8 cellular contexts compared by ENCODE assay signal in genomic region chr16:89428605-89429004, GRCh38.
DNase-seq lines count a peak whose midpoint lies in the region; ATAC-seq, FAIRE-seq and TF ChIP-seq lines count a peak whose summit lies in the region.
"Not testable (repeated sequence)": the region's sequence is repeated elsewhere in the genome, so short reads cannot be mapped to it uniquely, and the experiment has no call there.

No MANE protein-coding gene starts in this region.

- not testable (repeated sequence) for TF ChIP-seq RAD21 in K562 (CRISPR knock-in tag; conservative IDR thresholded peaks at IDR 0.05 in 1 of 2, IDR thresholded peaks at IDR 0.05 in 1 of 2); HepG2 (CRISPR knock-in tag; IDR thresholded peaks at IDR 0.05)

- H3K4me1 Mint-ChIP-seq in CD4-positive, CD25-positive, alpha-beta regulatory T cell: peaks cover 31 to 45% (median 34%) of the 10 kb centered on the region in 4 donors
- peaks cover 37% of the 10 kb centered on the region for H3K4me1 Mint-ChIP-seq in WTC11
- H3K4me1 Mint-ChIP-seq in activated T-cell treated with anti-CD3 and anti-CD28 coated beads, Interleukin-2, amount 50 U/mL, for 24 hours (ENCODE audit: low read depth): peaks cover 44% of the 10 kb centered on the region

- H3K79me2 ChIP-seq in K562 (ENCODE audit: control insufficient read depth, insufficient read depth, low read length) (peaks cover 86% of the 10 kb centered on the region), HepG2 (ENCODE audit: insufficient read depth, low read length) (peaks cover 82% of the 10 kb centered on the region), trophoblast cell (ENCODE audit: control insufficient read depth, insufficient read depth, low read length, poor library complexity) (peaks cover 18% of the 10 kb centered on the region)

- TF ChIP-seq EP300 in K562 (IDR thresholded peaks at IDR 0.05; ENCODE audit: low read length); HepG2 (IDR thresholded peaks at IDR 0.05; ENCODE audit: low read depth in 2 of 2, low read length in 2 of 2); HepG2 (CRISPR knock-in tag; IDR thresholded peaks at IDR 0.05; ENCODE audit: borderline replicate concordance): not testable (repeated sequence)

- not testable (repeated sequence) for TF ChIP-seq CTCF in HEK293 (tag by site-specific recombination; IDR thresholded peaks at IDR 0.05); WTC11 (IDR thresholded peaks at IDR 0.05); K562 (IDR thresholded peaks at IDR 0.05 in 2 of 3, conservative IDR thresholded peaks at IDR 0.05 in 1 of 3; ENCODE audit: insufficient read depth in 2 of 3, low read depth in 1 of 3, low read length in 3 of 3); HepG2 (CRISPR knock-in tag; IDR thresholded peaks at IDR 0.05)

- not testable (repeated sequence) for H3K18ac ChIP-seq in trophoblast cell (ENCODE audit: low read length)

- H4K8ac ChIP-seq in trophoblast cell (ENCODE audit: low read depth, low read length): not testable (repeated sequence)

- peak overlapping the region; percentile 12 for H3K4ac ChIP-seq in trophoblast cell (ENCODE audit: low read depth, low read length)

- not testable (repeated sequence) for H3K23ac ChIP-seq in trophoblast cell (ENCODE audit: low read length)

- H3K9me3 ChIP-seq in BLaER1; CD4-positive, CD25-positive, alpha-beta regulatory T cell (ENCODE audit: control insufficient read depth in 2 of 2, low read length in 2 of 2); HEK293 (ENCODE audit: control insufficient read depth, insufficient read depth, low read depth, low read length); K562 (replicated peaks; ENCODE audit: control insufficient read depth, insufficient read depth, low read depth, low read length); HepG2 (ENCODE audit: low read length); trophoblast cell (ENCODE audit: insufficient read depth, low read depth, low read length): not testable (repeated sequence)

- peaks cover 90% of the 10 kb centered on the region for H4K20me1 ChIP-seq in BLaER1
- peaks cover 32% of the 10 kb centered on the region for H4K20me1 ChIP-seq in K562 (replicated peaks; ENCODE audit: control insufficient read depth, insufficient read depth, low read length)
- H4K20me1 ChIP-seq in HepG2 (ENCODE audit: insufficient read depth, low read length): peaks cover 85% of the 10 kb centered on the region

- H3K4me1 ChIP-seq in BLaER1: peaks cover 86% of the 10 kb centered on the region
- peaks cover 63% of the 10 kb centered on the region for H3K4me1 ChIP-seq in CD4-positive, CD25-positive, alpha-beta regulatory T cell (ENCODE audit: control insufficient read depth, insufficient read depth, low read length, poor library complexity, severe bottlenecking)
- H3K4me1 ChIP-seq in HEK293 (ENCODE audit: control insufficient read depth, insufficient read depth, low read length); trophoblast cell (ENCODE audit: control insufficient read depth in 1 of 2, insufficient read depth in 2 of 2, low read length in 2 of 2): not testable (repeated sequence)
- H3K4me1 ChIP-seq in K562 (replicated peaks in 1 of 2; ENCODE audit: control insufficient read depth in 2 of 2, insufficient read depth in 2 of 2, low read length in 2 of 2): peaks cover 6 to 11% of the 10 kb centered on the region in 2 experiments; a peak in 3 of 5 replicates
- peaks cover 68% of the 10 kb centered on the region for H3K4me1 ChIP-seq in HepG2 (ENCODE audit: insufficient read depth, low read length)

- not testable (repeated sequence) for H2BK120ac ChIP-seq in trophoblast cell (ENCODE audit: insufficient read depth, low read length, poor library complexity)

- not testable (repeated sequence) for BruUV-seq in K562 (replicated peaks; lab: Mats Ljungman, UMichigan); HepG2 (replicated peaks; lab: Mats Ljungman, UMichigan)

- FAIRE-seq in K562 (lab: Jason Lieb, UNC); HepG2 (lab: Jason Lieb, UNC): not testable (repeated sequence)

- WGBS in K562 (ENCODE audit: insufficient coverage, low coverage, missing lambda C conversion rate): 97% methylated on average over 7 of the region's 7 CpGs
- WGBS in HepG2 (ENCODE audit: low lambda C conversion rate): 98% methylated on average over 7 of the region's 7 CpGs
- WGBS in trophoblast cell (ENCODE audit: extremely low coverage, insufficient coverage, insufficient read length): no CpG with 5 or more reads among the region's 7 CpGs

- H3K79me1 ChIP-seq in trophoblast cell (ENCODE audit: low read length): not testable (repeated sequence)

- H4K91ac ChIP-seq in trophoblast cell (ENCODE audit: low read depth, low read length): not testable (repeated sequence)

- not testable (repeated sequence) for DNase-seq in CD4-positive, CD25-positive, alpha-beta regulatory T cell; WTC11 (ENCODE audit: low spot score); activated T-cell treated with anti-CD3 and anti-CD28 coated beads, Interleukin-2, amount 50 U/mL, for 24 hours; K562 (ENCODE audit: extremely low read depth in 1 of 4, low spot score in 3 of 4); HepG2 (ENCODE audit: low spot score); trophoblast cell

- H3K4me3 Mint-ChIP-seq in CD4-positive, CD25-positive, alpha-beta regulatory T cell; WTC11; activated T-cell treated with anti-CD3 and anti-CD28 coated beads, Interleukin-2, amount 50 U/mL, for 24 hours: not testable (repeated sequence)

- not testable (repeated sequence) for H3K27ac ChIP-seq in BLaER1; HEK293 (ENCODE audit: extremely low read depth, low read depth, low read length); K562 (ENCODE audit: extremely low read depth, low read depth, low read length); HepG2 (ENCODE audit: extremely low read length, insufficient read depth, low read length); trophoblast cell (ENCODE audit: low read depth, low read length)
- peak overlapping the region; percentile 5 for H3K27ac ChIP-seq in CD4-positive, CD25-positive, alpha-beta regulatory T cell (ENCODE audit: insufficient read depth, low read length, poor library complexity, severe bottlenecking)

- not testable (repeated sequence) for H3K9me1 ChIP-seq in K562 (ENCODE audit: control insufficient read depth, insufficient read depth, low read length)

- peak overlapping the region; percentile 85 for H3K4me2 ChIP-seq in BLaER1
- not testable (repeated sequence) for H3K4me2 ChIP-seq in K562 (ENCODE audit: insufficient read depth, low read length); HepG2 (ENCODE audit: low read depth, low read length); trophoblast cell (ENCODE audit: low read length)

- H3K27me3 Mint-ChIP-seq in CD4-positive, CD25-positive, alpha-beta regulatory T cell; WTC11 (ENCODE audit: low read depth); activated T-cell treated with anti-CD3 and anti-CD28 coated beads, Interleukin-2, amount 50 U/mL, for 24 hours: not testable (repeated sequence)

- in situ Hi-C loops in K562 (cut with MboI); HepG2 (cut with HindIII; ENCODE audit: extremely low pct_ligation_motif_present, low pct_unique_long_range_greater_than_20kb): not testable (repeated sequence)

- H3K27me3 ChIP-seq in BLaER1; CD4-positive, CD25-positive, alpha-beta regulatory T cell (ENCODE audit: control insufficient read depth, insufficient read depth, low read length); K562 (ENCODE audit: control insufficient read depth in 2 of 2, insufficient read depth in 2 of 2, low read length in 2 of 2); HepG2 (ENCODE audit: control insufficient read depth in 1 of 2, insufficient read depth in 2 of 2, low read length in 2 of 2); trophoblast cell (ENCODE audit: insufficient read depth, low read length): not testable (repeated sequence)

- not testable (repeated sequence) for H3K27ac Mint-ChIP-seq in CD4-positive, CD25-positive, alpha-beta regulatory T cell; WTC11
- peak overlapping the region; percentile 18 for H3K27ac Mint-ChIP-seq in activated T-cell treated with anti-CD3 and anti-CD28 coated beads, Interleukin-2, amount 50 U/mL, for 24 hours

- H3K9me3 Mint-ChIP-seq in CD4-positive, CD25-positive, alpha-beta regulatory T cell; WTC11; activated T-cell treated with anti-CD3 and anti-CD28 coated beads, Interleukin-2, amount 50 U/mL, for 24 hours: not testable (repeated sequence)

- H3K14ac ChIP-seq in trophoblast cell (ENCODE audit: low read length): not testable (repeated sequence)

- ATAC-seq in CD4-positive, CD25-positive, alpha-beta regulatory T cell (ENCODE audit: low read depth in 2 of 2); WTC11; K562; HepG2: not testable (repeated sequence)

- H2BK5ac ChIP-seq in trophoblast cell (ENCODE audit: low read depth, low read length, poor library complexity): not testable (repeated sequence)

- intact Hi-C loops in K562 (cut with micrococcal nuclease); HepG2 (cut with micrococcal nuclease; ENCODE audit: unreplicated experiment): not testable (repeated sequence)

- H3K9ac ChIP-seq in BLaER1; K562 (ENCODE audit: insufficient read depth in 1 of 2, low read depth in 2 of 2, low read length in 2 of 2); HepG2 (ENCODE audit: insufficient read depth, low read depth, low read length); trophoblast cell (ENCODE audit: low read length): not testable (repeated sequence)

- peaks cover 16% of the 10 kb centered on the region for H3K36me3 Mint-ChIP-seq in CD4-positive, CD25-positive, alpha-beta regulatory T cell
- H3K36me3 Mint-ChIP-seq in WTC11: not testable (repeated sequence)
- peaks cover 38% of the 10 kb centered on the region for H3K36me3 Mint-ChIP-seq in activated T-cell treated with anti-CD3 and anti-CD28 coated beads, Interleukin-2, amount 50 U/mL, for 24 hours (ENCODE audit: low read depth)

- not testable (repeated sequence) for H3K4me3 ChIP-seq in BLaER1; CD4-positive, CD25-positive, alpha-beta regulatory T cell (ENCODE audit: low read depth, low read length); HEK293 (ENCODE audit: low read depth, low read length); K562; HepG2 (replicated peaks in 1 of 3; ENCODE audit: insufficient read depth in 1 of 3, low read depth in 2 of 3, low read length in 3 of 3); trophoblast cell (ENCODE audit: low read depth, low read length)

- H2AFZ ChIP-seq in K562 (ENCODE audit: low read depth, low read length); HepG2 (ENCODE audit: low read length); trophoblast cell (ENCODE audit: insufficient read depth, low read length, poor library complexity): not testable (repeated sequence)

- H2AK5ac ChIP-seq in trophoblast cell (ENCODE audit: low read length): not testable (repeated sequence)

- CTCF ChIA-PET in HEK293 (lab: Yijun Ruan, JAX): interaction anchor here (1.2 kb wide), 1 partner anchor 18 kb away, joined by 3 read pairs; no protein-coding TSS in a partner anchor
- CTCF ChIA-PET in WTC11 (lab: Charles Lee); K562 (lab: Yijun Ruan, JAX; ENCODE audit: low intra/inter-chr PET ratio); HepG2 (lab: Yijun Ruan, JAX; ENCODE audit: low intra/inter-chr PET ratio, low total read pairs): not testable (repeated sequence)

- peaks cover 38% of the 10 kb centered on the region for H3K36me3 ChIP-seq in BLaER1
- peaks cover 12% of the 10 kb centered on the region for H3K36me3 ChIP-seq in CD4-positive, CD25-positive, alpha-beta regulatory T cell (ENCODE audit: control insufficient read depth, insufficient read depth, low read length)
- not testable (repeated sequence) for H3K36me3 ChIP-seq in HEK293 (ENCODE audit: control insufficient read depth in 2 of 2, insufficient read depth in 1 of 2, low read length in 2 of 2); trophoblast cell (ENCODE audit: control insufficient read depth in 1 of 2, insufficient read depth in 2 of 2, low read length in 2 of 2)
- peaks cover 44% of the 10 kb centered on the region for H3K36me3 ChIP-seq in K562 (ENCODE audit: control insufficient read depth, insufficient read depth, low read length)
- H3K36me3 ChIP-seq in HepG2 (replicated peaks in 1 of 2; ENCODE audit: control insufficient read depth in 1 of 2, insufficient read depth in 2 of 2, low read length in 2 of 2): peaks cover 8 to 20% of the 10 kb centered on the region in 2 experiments; a peak in 4 of 5 replicates

- POLR2A ChIA-PET in HEK293 (lab: Yijun Ruan, JAX); WTC11 (lab: Charles Lee); K562 (lab: Yijun Ruan, JAX); HepG2 (lab: Yijun Ruan, JAX): not testable (repeated sequence)

- not testable (repeated sequence) for H4K12ac ChIP-seq in trophoblast cell (ENCODE audit: low read depth, low read length)

- TF ChIP-seq POLR2A in K562 (conservative IDR thresholded peaks at IDR 0.05); HepG2 (IDR thresholded peaks at IDR 0.05; ENCODE audit: insufficient read depth in 1 of 2, low read depth in 2 of 2, low read length in 2 of 2): not testable (repeated sequence)

- not testable (repeated sequence) for H2BK12ac ChIP-seq in trophoblast cell (ENCODE audit: low read length)
